27 cellular contexts compared by ENCODE assay signal in the genomic region with DNA sequence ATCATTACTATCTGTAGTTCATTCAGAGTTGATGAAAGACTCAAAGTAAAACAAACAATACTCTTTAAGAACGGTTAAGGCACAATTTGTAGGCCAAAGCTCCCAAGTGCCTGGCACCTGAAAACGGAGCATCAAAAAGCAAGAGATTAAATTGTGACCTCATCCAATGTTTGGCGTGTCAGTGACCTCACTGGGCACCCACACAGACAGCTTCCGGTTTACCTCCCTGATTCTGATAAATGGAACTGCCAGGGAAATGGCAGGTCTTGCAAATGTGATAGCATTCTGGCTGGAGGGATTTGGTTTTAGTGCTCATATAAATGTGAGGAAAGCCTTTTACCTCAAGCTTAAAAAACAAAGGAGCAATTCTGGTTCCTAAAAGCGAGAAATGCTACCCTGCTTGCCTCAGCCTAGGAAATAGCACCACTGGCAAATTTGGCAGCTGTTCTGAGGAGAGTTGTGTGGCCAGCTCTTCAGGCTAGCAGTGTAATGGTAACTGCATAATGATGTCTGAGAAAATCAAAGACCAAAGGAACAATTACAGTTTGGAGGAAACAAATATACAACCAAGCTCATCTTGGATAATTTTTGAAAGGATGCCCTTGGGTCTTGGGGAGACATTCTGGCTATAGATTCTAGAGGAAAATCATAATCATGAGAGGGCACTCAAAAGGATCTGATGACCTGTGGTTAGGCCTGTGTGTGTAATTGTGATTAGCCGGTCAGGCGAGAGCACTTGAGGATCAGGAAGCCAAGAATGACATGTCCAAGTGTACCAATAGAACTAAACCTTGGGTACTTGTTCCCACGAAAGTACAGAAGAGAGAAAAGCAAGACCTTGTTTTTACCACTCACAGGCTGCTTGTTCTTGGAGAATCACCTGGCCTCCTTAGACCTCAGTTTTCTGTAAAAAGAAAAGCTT.
"Had no signal": no experiment of that assay in that cellular context is flagged by ENCODE, and none has a peak within 500 bp of the region (broad histone marks: within the 10 kb centered on the region; RNA-seq: fewer than 3 reads in every experiment).

No MANE protein-coding gene starts in this region.

- H3K27ac ChIP-seq: esophagus muscularis mucosa, lower lobe of right lung, neural progenitor cell, prostate gland, right atrium auricular region, sigmoid colon, stomach, thyroid gland, vagina had no signal

- H3K36me3 Mint-ChIP-seq: immature natural killer cell; memory B cell; mesothelial cell of epicardium; naive B cell; natural killer cell treated with Interleukin-12 subunit alpha and Interleukin-12 subunit beta and Interleukin-15 and Interleukin-18, amount 100 ng/mL, for 72 hours; neural progenitor cell; stimulated activated effector memory CD8-positive, alpha-beta T cell treated with anti-CD3 and anti-CD28 coated beads, Interleukin-12 subunit alpha, Interleukin-12 subunit beta, amount 100 ng/mL, for 72 hours had no signal

- DNase-seq: effector CD8-positive, alpha-beta T cell; hypothalamus; immature natural killer cell; islet precursor cell; kidney glomerular epithelial cell; left colon; left ventricle myocardium superior; lower lobe of right lung; mucosa of descending colon; naive B cell; sigmoid colon; stimulated activated CD4-positive, alpha-beta T cell treated with anti-CD3 and anti-CD28 coated beads, Interleukin-2, amount 100 ng/mL, for 24 hours; stimulated activated CD4-positive, alpha-beta T cell treated with anti-CD3 and anti-CD28 coated beads, Interleukin-4, amount 100 ng/mL, for 24 hours; stimulated activated naive CD4-positive, alpha-beta T cell treated with Interleukin-2 at 50 U/mL for 16 hours; stomach; thyroid gland; trophoblast cell had no signal

- H3K36me3 ChIP-seq: esophagus muscularis mucosa, lower lobe of right lung, neural progenitor cell, prostate gland, right atrium auricular region, sigmoid colon, stomach, thyroid gland, vagina had no signal

- H3K9me3 ChIP-seq: esophagus muscularis mucosa, lower lobe of right lung, mucosa of descending colon, prostate gland, right atrium auricular region, sigmoid colon, stomach, thyroid gland, vagina had no signal

- H3K9me3 Mint-ChIP-seq: dendritic cell treated with granulocyte-macrophage colony-stimulating factor and Interleukin-4, amounts not matched to agents 40 ng/mL and 50 ng/mL, for 4 days; neural progenitor cell had no signal

- ATAC-seq: left colon; left ventricle myocardium superior; lower lobe of right lung; mucosa of descending colon; natural killer cell treated with Interleukin-12 subunit alpha and Interleukin-12 subunit beta and Interleukin-15 and Interleukin-18, amount 100 ng/mL, for 72 hours; stimulated activated effector memory CD8-positive, alpha-beta T cell treated with anti-CD3 and anti-CD28 coated beads, Interleukin-12 subunit alpha, Interleukin-12 subunit beta, amount 100 ng/mL, for 72 hours had no signal

- H3K27ac Mint-ChIP-seq: dendritic cell treated with granulocyte-macrophage colony-stimulating factor and Interleukin-4, amounts not matched to agents 40 ng/mL and 50 ng/mL, for 4 days; immature natural killer cell; memory B cell; mesothelial cell of epicardium; naive B cell; natural killer cell treated with Interleukin-12 subunit alpha and Interleukin-12 subunit beta and Interleukin-15 and Interleukin-18, amount 100 ng/mL, for 72 hours; neural progenitor cell; stimulated activated effector memory CD8-positive, alpha-beta T cell treated with anti-CD3 and anti-CD28 coated beads, Interleukin-12 subunit alpha, Interleukin-12 subunit beta, amount 100 ng/mL, for 72 hours had no signal

- H3K4me1 Mint-ChIP-seq: immature natural killer cell; memory B cell; naive B cell; stimulated activated effector memory CD8-positive, alpha-beta T cell treated with anti-CD3 and anti-CD28 coated beads, Interleukin-12 subunit alpha, Interleukin-12 subunit beta, amount 100 ng/mL, for 72 hours had no signal

- H3K4me1 ChIP-seq: esophagus muscularis mucosa, lower lobe of right lung, neural progenitor cell, prostate gland, right atrium auricular region, sigmoid colon, stomach, thyroid gland, vagina had no signal

- H3K4me3 ChIP-seq: esophagus muscularis mucosa, lower lobe of right lung, mucosa of descending colon, neural progenitor cell, prostate gland, right atrium auricular region, sigmoid colon, stomach, thyroid gland, vagina had no signal

- H3K4me2 ChIP-seq: neural progenitor cell had no signal

- H3K27me3 ChIP-seq: esophagus muscularis mucosa, neural progenitor cell, right atrium auricular region, sigmoid colon, stomach, thyroid gland, vagina had no signal

- H2AFZ ChIP-seq: neural progenitor cell had no signal

- H3K4me3 Mint-ChIP-seq: dendritic cell treated with granulocyte-macrophage colony-stimulating factor and Interleukin-4, amounts not matched to agents 40 ng/mL and 50 ng/mL, for 4 days; immature natural killer cell; memory B cell; mesothelial cell of epicardium; natural killer cell treated with Interleukin-12 subunit alpha and Interleukin-12 subunit beta and Interleukin-15 and Interleukin-18, amount 100 ng/mL, for 72 hours; neural progenitor cell; stimulated activated effector memory CD8-positive, alpha-beta T cell treated with anti-CD3 and anti-CD28 coated beads, Interleukin-12 subunit alpha, Interleukin-12 subunit beta, amount 100 ng/mL, for 72 hours had no signal

- H3K27me3 Mint-ChIP-seq: dendritic cell treated with granulocyte-macrophage colony-stimulating factor and Interleukin-4, amounts not matched to agents 40 ng/mL and 50 ng/mL, for 4 days; memory B cell; natural killer cell treated with Interleukin-12 subunit alpha and Interleukin-12 subunit beta and Interleukin-15 and Interleukin-18, amount 100 ng/mL, for 72 hours had no signal

- H3K9ac ChIP-seq: neural progenitor cell had no signal
